Comparison of ENCODE assay signal across 1 cellular context in the genomic region with DNA sequence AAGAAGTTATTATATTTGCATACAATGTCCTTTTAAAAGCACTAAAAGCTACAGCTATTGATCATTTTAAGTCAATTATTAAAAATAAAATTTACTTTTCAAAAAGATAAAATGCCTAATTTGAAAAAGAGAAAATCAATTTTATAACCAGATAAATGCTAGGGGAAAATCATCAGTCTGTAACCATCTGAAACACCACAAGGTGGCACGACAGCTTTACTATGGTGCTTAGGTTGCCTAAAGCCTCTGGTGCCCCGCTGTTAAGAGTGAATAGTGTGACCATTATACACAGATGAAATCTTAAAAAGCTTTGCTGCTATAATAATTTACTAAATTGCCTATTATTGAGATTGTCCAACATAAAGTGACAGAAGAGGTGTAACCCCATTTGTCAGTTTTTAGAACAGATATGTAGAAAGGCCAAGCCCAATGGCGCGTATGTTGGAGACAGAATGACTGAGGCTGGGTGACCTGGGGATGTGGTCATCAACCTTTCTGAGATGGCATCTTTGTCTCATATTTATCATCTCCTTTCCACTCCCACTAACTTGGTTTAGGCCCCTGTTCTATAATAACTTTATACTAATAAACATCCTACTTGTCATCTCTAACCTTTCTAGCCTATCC.
TF ChIP-seq lines count a peak whose summit lies in the region.

No MANE protein-coding gene starts in this region.

TF ChIP-seq in HepG2, 621 proteins besides CTCF, POLR2A, EP300 and RAD21 (continued from another document):
- TF ChIP-seq ZNF30 (CRISPR knock-in tag; IDR thresholded peaks at IDR 0.05) (no peak), STAG1 (CRISPR knock-in tag; IDR thresholded peaks at IDR 0.05) (peak; percentile 89), ZC3H13 (CRISPR knock-in tag; IDR thresholded peaks at IDR 0.05) (no peak), ZNF383 (CRISPR knock-in tag; IDR thresholded peaks at IDR 0.05; ENCODE audit: borderline replicate concordance) (no peak), TBX2 (CRISPR knock-in tag; IDR thresholded peaks at IDR 0.05; ENCODE audit: borderline replicate concordance) (no peak), ZNF549 (CRISPR knock-in tag; IDR thresholded peaks at IDR 0.05) (no peak), ZNF816 (CRISPR knock-in tag; IDR thresholded peaks at IDR 0.05; ENCODE audit: borderline replicate concordance) (no peak), ZSCAN31 (CRISPR knock-in tag; IDR thresholded peaks at IDR 0.05; ENCODE audit: low read depth) (no peak), NPAS2 (CRISPR knock-in tag; IDR thresholded peaks at IDR 0.05; ENCODE audit: borderline replicate concordance) (no peak), KAT7 (CRISPR knock-in tag; IDR thresholded peaks at IDR 0.05; ENCODE audit: borderline replicate concordance) (no peak), BRCA1 (CRISPR knock-in tag; IDR thresholded peaks at IDR 0.05) (0 out of 2 replicates have a peak, but pooled peaks have one; percentile 30), ZNF567 (CRISPR knock-in tag; IDR thresholded peaks at IDR 0.05; ENCODE audit: borderline replicate concordance) (no peak), ARID2 (CRISPR knock-in tag; IDR thresholded peaks at IDR 0.05; ENCODE audit: borderline replicate concordance) (no peak), NFE2L2 (IDR thresholded peaks at IDR 0.05; ENCODE audit: low read length) (no peak), ETV6 (CRISPR knock-in tag; conservative IDR thresholded peaks at IDR 0.05) (no peak), ZNF569 (CRISPR knock-in tag; IDR thresholded peaks at IDR 0.05; ENCODE audit: borderline replicate concordance) (no peak), CAMTA2 (CRISPR knock-in tag; IDR thresholded peaks at IDR 0.05; ENCODE audit: borderline replicate concordance) (no peak), PLRG1 (conservative IDR thresholded peaks at IDR 0.05) (no peak), JUNB (CRISPR knock-in tag; IDR thresholded peaks at IDR 0.05; ENCODE audit: borderline replicate concordance) (no peak), ELF4 (CRISPR knock-in tag; IDR thresholded peaks at IDR 0.05; ENCODE audit: borderline replicate concordance) (no peak), PCBP2 (optimal IDR thresholded peaks at IDR 0.05; ENCODE audit: low read depth, low read length, poor library complexity, severe bottlenecking) (no peak), SMC3 (IDR thresholded peaks at IDR 0.05; ENCODE audit: low read length) (peak; percentile 92), GATA4 (IDR thresholded peaks at IDR 0.05; ENCODE audit: borderline replicate concordance, low read depth) (no peak)
- TF ChIP-seq, protein P1, sequence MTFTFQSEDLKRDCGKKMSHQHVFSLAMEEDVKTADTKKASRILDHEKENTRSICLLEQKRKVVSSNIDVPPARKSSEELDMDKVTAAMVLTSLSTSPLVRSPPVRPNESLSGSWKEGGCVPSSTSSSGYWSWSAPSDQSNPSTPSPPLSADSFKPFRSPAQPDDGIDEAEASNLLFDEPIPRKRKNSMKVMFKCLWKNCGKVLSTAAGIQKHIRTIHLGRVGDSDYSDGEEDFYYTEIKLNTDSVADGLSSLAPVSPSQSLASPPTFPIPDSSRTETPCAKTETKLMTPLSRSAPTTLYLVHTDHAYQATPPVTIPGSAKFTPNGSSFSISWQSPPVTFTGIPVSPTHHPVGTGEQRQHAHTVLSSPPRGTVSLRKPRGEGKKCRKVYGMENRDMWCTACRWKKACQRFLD (CRISPR knock-in tag; IDR thresholded peaks at IDR 0.05; ENCODE audit: borderline replicate concordance), result no peak
- TF ChIP-seq, protein P2, sequence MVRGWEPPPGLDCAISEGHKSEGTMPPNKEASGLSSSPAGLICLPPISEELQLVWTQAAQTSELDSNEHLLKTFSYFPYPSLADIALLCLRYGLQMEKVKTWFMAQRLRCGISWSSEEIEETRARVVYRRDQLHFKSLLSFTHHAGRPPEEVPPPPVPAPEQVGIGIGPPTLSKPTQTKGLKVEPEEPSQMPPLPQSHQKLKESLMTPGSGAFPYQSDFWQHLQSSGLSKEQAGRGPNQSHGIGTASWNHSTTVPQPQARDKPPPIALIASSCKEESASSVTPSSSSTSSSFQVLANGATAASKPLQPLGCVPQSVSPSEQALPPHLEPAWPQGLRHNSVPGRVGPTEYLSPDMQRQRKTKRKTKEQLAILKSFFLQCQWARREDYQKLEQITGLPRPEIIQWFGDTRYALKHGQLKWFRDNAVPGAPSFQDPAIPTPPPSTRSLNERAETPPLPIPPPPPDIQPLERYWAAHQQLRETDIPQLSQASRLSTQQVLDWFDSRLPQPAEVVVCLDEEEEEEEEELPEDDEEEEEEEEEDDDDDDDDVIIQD (CRISPR knock-in tag; IDR thresholded peaks at IDR 0.05; ENCODE audit: low read depth), result no peak
- TF ChIP-seq, protein P3, sequence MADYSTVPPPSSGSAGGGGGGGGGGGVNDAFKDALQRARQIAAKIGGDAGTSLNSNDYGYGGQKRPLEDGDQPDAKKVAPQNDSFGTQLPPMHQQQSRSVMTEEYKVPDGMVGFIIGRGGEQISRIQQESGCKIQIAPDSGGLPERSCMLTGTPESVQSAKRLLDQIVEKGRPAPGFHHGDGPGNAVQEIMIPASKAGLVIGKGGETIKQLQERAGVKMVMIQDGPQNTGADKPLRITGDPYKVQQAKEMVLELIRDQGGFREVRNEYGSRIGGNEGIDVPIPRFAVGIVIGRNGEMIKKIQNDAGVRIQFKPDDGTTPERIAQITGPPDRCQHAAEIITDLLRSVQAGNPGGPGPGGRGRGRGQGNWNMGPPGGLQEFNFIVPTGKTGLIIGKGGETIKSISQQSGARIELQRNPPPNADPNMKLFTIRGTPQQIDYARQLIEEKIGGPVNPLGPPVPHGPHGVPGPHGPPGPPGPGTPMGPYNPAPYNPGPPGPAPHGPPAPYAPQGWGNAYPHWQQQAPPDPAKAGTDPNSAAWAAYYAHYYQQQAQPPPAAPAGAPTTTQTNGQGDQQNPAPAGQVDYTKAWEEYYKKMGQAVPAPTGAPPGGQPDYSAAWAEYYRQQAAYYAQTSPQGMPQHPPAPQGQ (CRISPR knock-in tag; IDR thresholded peaks at IDR 0.05; ENCODE audit: borderline replicate concordance), result no peak
- TF ChIP-seq, protein P4, sequence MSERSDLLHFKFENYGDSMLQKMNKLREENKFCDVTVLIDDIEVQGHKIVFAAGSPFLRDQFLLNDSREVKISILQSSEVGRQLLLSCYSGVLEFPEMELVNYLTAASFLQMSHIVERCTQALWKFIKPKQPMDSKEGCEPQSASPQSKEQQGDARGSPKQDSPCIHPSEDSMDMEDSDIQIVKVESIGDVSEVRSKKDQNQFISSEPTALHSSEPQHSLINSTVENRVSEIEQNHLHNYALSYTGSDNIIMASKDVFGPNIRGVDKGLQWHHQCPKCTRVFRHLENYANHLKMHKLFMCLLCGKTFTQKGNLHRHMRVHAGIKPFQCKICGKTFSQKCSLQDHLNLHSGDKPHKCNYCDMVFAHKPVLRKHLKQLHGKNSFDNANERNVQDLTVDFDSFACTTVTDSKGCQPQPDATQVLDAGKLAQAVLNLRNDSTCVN (CRISPR knock-in tag; IDR thresholded peaks at IDR 0.05; ENCODE audit: borderline replicate concordance), result no peak
- TF ChIP-seq, protein P5, sequence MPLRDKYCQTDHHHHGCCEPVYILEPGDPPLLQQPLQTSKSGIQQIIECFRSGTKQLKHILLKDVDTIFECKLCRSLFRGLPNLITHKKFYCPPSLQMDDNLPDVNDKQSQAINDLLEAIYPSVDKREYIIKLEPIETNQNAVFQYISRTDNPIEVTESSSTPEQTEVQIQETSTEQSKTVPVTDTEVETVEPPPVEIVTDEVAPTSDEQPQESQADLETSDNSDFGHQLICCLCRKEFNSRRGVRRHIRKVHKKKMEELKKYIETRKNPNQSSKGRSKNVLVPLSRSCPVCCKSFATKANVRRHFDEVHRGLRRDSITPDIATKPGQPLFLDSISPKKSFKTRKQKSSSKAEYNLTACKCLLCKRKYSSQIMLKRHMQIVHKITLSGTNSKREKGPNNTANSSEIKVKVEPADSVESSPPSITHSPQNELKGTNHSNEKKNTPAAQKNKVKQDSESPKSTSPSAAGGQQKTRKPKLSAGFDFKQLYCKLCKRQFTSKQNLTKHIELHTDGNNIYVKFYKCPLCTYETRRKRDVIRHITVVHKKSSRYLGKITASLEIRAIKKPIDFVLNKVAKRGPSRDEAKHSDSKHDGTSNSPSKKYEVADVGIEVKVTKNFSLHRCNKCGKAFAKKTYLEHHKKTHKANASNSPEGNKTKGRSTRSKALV (CRISPR knock-in tag; IDR thresholded peaks at IDR 0.05), result 0 out of 2 replicates have a peak, but pooled peaks have one; percentile 26
- TF ChIP-seq, protein P6, sequence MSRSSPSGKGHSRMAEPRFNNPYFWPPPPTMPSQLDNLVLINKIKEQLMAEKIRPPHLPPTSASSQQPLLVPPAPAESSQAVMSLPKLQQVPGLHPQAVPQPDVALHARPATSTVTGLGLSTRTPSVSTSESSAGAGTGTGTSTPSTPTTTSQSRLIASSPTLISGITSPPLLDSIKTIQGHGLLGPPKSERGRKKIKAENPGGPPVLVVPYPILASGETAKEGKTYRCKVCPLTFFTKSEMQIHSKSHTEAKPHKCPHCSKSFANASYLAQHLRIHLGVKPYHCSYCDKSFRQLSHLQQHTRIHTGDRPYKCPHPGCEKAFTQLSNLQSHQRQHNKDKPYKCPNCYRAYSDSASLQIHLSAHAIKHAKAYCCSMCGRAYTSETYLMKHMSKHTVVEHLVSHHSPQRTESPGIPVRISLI (CRISPR knock-in tag; IDR thresholded peaks at IDR 0.05; ENCODE audit: borderline replicate concordance), result no peak
- TF ChIP-seq, protein P7, sequence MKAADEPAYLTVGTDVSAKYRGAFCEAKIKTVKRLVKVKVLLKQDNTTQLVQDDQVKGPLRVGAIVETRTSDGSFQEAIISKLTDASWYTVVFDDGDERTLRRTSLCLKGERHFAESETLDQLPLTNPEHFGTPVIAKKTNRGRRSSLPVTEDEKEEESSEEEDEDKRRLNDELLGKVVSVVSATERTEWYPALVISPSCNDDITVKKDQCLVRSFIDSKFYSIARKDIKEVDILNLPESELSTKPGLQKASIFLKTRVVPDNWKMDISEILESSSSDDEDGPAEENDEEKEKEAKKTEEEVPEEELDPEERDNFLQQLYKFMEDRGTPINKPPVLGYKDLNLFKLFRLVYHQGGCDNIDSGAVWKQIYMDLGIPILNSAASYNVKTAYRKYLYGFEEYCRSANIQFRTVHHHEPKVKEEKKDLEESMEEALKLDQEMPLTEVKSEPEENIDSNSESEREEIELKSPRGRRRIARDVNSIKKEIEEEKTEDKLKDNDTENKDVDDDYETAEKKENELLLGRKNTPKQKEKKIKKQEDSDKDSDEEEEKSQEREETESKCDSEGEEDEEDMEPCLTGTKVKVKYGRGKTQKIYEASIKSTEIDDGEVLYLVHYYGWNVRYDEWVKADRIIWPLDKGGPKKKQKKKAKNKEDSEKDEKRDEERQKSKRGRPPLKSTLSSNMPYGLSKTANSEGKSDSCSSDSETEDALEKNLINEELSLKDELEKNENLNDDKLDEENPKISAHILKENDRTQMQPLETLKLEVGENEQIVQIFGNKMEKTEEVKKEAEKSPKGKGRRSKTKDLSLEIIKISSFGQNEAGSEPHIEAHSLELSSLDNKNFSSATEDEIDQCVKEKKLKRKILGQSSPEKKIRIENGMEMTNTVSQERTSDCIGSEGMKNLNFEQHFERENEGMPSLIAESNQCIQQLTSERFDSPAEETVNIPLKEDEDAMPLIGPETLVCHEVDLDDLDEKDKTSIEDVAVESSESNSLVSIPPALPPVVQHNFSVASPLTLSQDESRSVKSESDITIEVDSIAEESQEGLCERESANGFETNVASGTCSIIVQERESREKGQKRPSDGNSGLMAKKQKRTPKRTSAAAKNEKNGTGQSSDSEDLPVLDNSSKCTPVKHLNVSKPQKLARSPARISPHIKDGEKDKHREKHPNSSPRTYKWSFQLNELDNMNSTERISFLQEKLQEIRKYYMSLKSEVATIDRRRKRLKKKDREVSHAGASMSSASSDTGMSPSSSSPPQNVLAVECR (CRISPR knock-in tag; IDR thresholded peaks at IDR 0.05; ENCODE audit: borderline replicate concordance), result no peak
- TF ChIP-seq, protein P8, sequence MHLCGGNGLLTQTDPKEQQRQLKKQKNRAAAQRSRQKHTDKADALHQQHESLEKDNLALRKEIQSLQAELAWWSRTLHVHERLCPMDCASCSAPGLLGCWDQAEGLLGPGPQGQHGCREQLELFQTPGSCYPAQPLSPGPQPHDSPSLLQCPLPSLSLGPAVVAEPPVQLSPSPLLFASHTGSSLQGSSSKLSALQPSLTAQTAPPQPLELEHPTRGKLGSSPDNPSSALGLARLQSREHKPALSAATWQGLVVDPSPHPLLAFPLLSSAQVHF (CRISPR knock-in tag; IDR thresholded peaks at IDR 0.05), result no peak
